In the genomic region with DNA sequence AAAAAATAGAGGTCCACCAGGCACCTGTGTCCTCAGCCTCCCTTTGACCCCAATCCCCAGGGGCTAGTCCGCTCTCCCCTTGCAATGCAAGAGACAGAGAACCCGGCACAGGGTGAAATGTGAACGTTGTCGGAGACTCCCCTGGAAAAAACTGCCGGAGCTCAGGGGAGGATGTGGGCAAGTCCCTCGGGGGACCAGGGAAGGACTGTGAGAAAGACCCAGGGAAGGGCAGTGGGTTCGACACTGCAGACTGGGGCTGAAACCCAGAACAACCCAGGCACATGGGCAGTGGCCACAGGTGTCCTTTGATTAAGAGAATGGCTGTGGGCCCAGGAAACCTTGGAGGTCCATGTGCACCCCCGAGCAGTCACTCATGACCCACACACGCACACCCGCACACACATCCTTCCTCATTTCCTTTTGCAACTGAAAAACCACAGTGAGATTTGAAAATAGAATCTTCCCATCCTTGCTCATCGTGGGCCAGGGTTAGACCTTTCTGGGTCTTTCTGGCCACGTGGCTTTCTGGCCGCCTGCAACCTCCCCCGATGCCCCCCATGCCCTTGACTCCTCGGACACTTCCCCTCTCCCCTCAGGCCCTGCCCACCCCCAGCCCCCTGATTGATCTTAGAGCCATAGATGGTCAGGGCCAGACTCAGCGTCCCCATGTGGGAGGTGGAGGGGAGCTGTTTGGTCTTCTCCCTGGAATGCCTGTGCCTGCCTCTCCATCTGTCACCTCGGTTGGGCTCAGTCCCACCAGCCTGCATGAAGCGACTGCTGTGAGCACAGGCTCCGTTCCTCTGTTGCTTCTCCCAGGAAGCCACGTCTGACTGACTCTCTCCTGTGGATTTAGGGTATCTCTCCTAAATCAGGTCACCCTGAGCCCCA, we compare ENCODE assay signal across 8 cellular contexts. TPM values are rescaled to one million over a fixed set of nuclear protein-coding genes. Genes with fewer than 3 reads are reported as not detected.
DNase-seq lines count a peak whose midpoint lies in the region; ATAC-seq lines count a peak whose summit lies in the region.

No MANE protein-coding gene starts in this region.

- CTCF ChIA-PET in activated CD8-positive, alpha-beta memory T cell treated with anti-CD3 and anti-CD28 coated beads, Interleukin-2, amount 10 ng/mL, durations not matched to agents 7 days and 5 days (lab: Charles Lee): interaction anchor here (0.5 to 4.7 kb wide), 5 partner anchors 11 to 76 kb away, joined by 3 to 58 read pairs (median 3); no protein-coding TSS in a partner anchor

- peak; percentile 65 for ATAC-seq in activated CD8-positive, alpha-beta memory T cell treated with anti-CD3 and anti-CD28 coated beads, Interleukin-2, amount 10 ng/mL, durations not matched to agents 7 days and 5 days
- peak; percentile 63 for ATAC-seq in HG03196 (IDR thresholded peaks at IDR 0.05; ENCODE audit: unreplicated experiment)

- in situ Hi-C loops in ACHN (cut with HindIII; ENCODE audit: low pct_ligation_motif_present, low pct_unique_long_range_greater_than_20kb, low sequenced_read_pairs): no loop called here

- no peak overlapping the region for H3K4me3 Mint-ChIP-seq in activated CD8-positive, alpha-beta memory T cell treated with anti-CD3 and anti-CD28 coated beads, Interleukin-2, amount 10 ng/mL, durations not matched to agents 7 days and 5 days

- H3K27me3 Mint-ChIP-seq in activated CD8-positive, alpha-beta memory T cell treated with anti-CD3 and anti-CD28 coated beads, Interleukin-2, amount 10 ng/mL, durations not matched to agents 7 days and 5 days: no peaks in the 10 kb centered on the region

- peaks cover 29% of the 10 kb centered on the region for H3K4me1 Mint-ChIP-seq in activated CD8-positive, alpha-beta memory T cell treated with anti-CD3 and anti-CD28 coated beads, Interleukin-2, amount 10 ng/mL, durations not matched to agents 7 days and 5 days

- H3K36me3 Mint-ChIP-seq in activated CD8-positive, alpha-beta memory T cell treated with anti-CD3 and anti-CD28 coated beads, Interleukin-2, amount 10 ng/mL, durations not matched to agents 7 days and 5 days: peaks cover 8% of the 10 kb centered on the region

- peak overlapping the region; percentile 82 for H3K27ac Mint-ChIP-seq in activated CD8-positive, alpha-beta memory T cell treated with anti-CD3 and anti-CD28 coated beads, Interleukin-2, amount 10 ng/mL, durations not matched to agents 7 days and 5 days

- peak; percentile 69 for DNase-seq in activated CD8-positive, alpha-beta memory T cell treated with anti-CD3 and anti-CD28 coated beads, Interleukin-2, amount 10 ng/mL, durations not matched to agents 7 days and 5 days
- no peak for DNase-seq in activated CD8-positive, alpha-beta memory T cell treated with anti-CD3 and anti-CD28 coated beads for 24 hours
- DNase-seq in UCSD-AML1 (lab: John Stamatoyannopoulos, UW; ENCODE audit: unreplicated experiment): peak; percentile 68
- DNase-seq in substantia nigra (lab: John Stamatoyannopoulos, UW): peak in 19 of 49 donors; percentile 12 to 62 (median 25)
- no peak for DNase-seq in ACHN
- DNase-seq in NCI-H1105 treated with DMSO at 0.1 percent for 48 hours (lab: John Stamatoyannopoulos, UW): no peak
- no peak for DNase-seq in activated T-cell treated with anti-CD3 and anti-CD28 coated beads, Interleukin-2, amount 50 U/mL, for 48 hours

- H3K27ac ChIP-seq in substantia nigra (ENCODE audit: low read depth, low read length, poor library complexity, severe bottlenecking): peak overlapping the region; percentile 61

- no peaks in the 10 kb centered on the region for H3K9me3 Mint-ChIP-seq in activated CD8-positive, alpha-beta memory T cell treated with anti-CD3 and anti-CD28 coated beads, Interleukin-2, amount 10 ng/mL, durations not matched to agents 7 days and 5 days (ENCODE audit: low read depth)

RNA-seq across cellular contexts. Expression of gene LAT2, which starts 7.9 kb away (rescaled TPM):
- 10 to 100 TPM; 15.3 to 17.6 TPM for total RNA-seq in activated CD8-positive, alpha-beta memory T cell treated with anti-CD3 and anti-CD28 coated beads, Interleukin-2, amount 10 ng/mL, durations not matched to agents 7 days and 5 days

RNA-seq across cellular contexts. Expression of gene RFC2, which starts 36.5 kb away (rescaled TPM):
- 10 to 100 TPM; 70.5 to 76.8 TPM for total RNA-seq in activated CD8-positive, alpha-beta memory T cell treated with anti-CD3 and anti-CD28 coated beads, Interleukin-2, amount 10 ng/mL, durations not matched to agents 7 days and 5 days

RNA-seq across cellular contexts. Expression of gene EIF4H, which starts 43.5 kb away (rescaled TPM):
- 100 to 1,000 TPM; 278 to 322 TPM for total RNA-seq in activated CD8-positive, alpha-beta memory T cell treated with anti-CD3 and anti-CD28 coated beads, Interleukin-2, amount 10 ng/mL, durations not matched to agents 7 days and 5 days

Comparison
In these comparisons a context has a peak if more than half of its experiments do, and no peak if none do; other contexts are left out.
1. DNase-seq: peak in activated CD8-positive, alpha-beta memory T cell treated with anti-CD3 and anti-CD28 coated beads, Interleukin-2, amount 10 ng/mL, durations not matched to agents 7 days and 5 days (single experiment) and UCSD-AML1 (single experiment); none in activated CD8-positive, alpha-beta memory T cell treated with anti-CD3 and anti-CD28 coated beads for 24 hours (single experiment), ACHN (single experiment), NCI-H1105 treated with DMSO at 0.1 percent for 48 hours (single experiment) and activated T-cell treated with anti-CD3 and anti-CD28 coated beads, Interleukin-2, amount 50 U/mL, for 48 hours (0 of 2).